In genomic region chr10:72328045-72328828, GRCh38 we compare ENCODE assay signal across 1 cellular context.
TF ChIP-seq lines count a peak whose summit lies in the region.

No MANE protein-coding gene starts in this region.

TF ChIP-seq in GM23338, 12 proteins besides CTCF, POLR2A, EP300 and RAD21 (continued from another document):
- TF ChIP-seq REST (IDR thresholded peaks at IDR 0.05; ENCODE audit: unreplicated experiment) (no peak), STAT1 (IDR thresholded peaks at IDR 0.05; ENCODE audit: unreplicated experiment) (no peak)
TF ChIP-seq in GM23338: peak in this region for 0.
